8 cellular contexts compared by ENCODE assay signal in the genomic region with DNA sequence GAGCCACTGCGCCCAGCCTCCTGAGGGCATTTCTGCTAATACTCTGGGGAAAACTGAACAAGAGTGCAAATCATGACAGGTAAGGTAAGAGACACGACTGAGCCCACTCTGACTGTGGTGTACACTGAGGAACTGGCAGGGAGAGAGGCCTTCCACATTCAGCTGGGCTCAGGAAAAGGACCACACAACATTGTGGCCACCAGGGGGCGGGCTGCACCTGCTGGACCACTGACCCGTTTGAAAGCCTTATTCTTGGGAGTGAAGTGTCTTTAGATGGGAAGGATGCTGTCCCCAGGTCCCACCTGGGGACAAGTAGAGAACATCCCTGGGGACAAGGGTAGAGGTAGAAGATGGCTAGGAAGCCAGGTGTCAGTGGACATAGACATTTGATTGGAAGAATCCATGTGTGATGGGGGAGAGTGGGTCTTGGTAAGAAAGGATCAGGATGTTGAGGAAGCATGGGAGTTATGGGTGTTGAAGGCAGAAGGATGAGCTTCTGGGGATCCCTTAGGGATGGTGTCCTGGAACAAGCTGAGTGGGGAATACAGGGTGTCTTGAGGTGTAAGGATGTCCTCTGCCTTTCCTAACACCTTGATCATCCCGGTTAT.
DNase-seq lines count a peak whose midpoint lies in the region; ATAC-seq and TF ChIP-seq lines count a peak whose summit lies in the region.

No MANE protein-coding gene starts in this region.

- peak; percentile 48 for ATAC-seq in HG03354 (IDR thresholded peaks at IDR 0.05; ENCODE audit: poor library complexity, severe bottlenecking, unreplicated experiment)
- no peak for ATAC-seq in stimulated activated naive CD8-positive, alpha-beta T cell treated with anti-CD3 and anti-CD28 coated beads, Interleukin-15, Interleukin-2, amounts not matched to agents 100 U/mL and 50 U/mL, for 24 hours
- ATAC-seq in GM19351 (IDR thresholded peaks at IDR 0.05; ENCODE audit: unreplicated experiment) = no peak

- H3K4me3 Mint-ChIP-seq in nephron progenitor cell = no peak overlapping the region

- H3K36me3 Mint-ChIP-seq in nephron progenitor cell (ENCODE audit: low read depth) = peaks cover 13% of the 10 kb centered on the region

- DNase-seq in ELR (ENCODE audit: low read depth) (peak; percentile 70), OCI-M2 (lab: John Stamatoyannopoulos, UW; ENCODE audit: unreplicated experiment) (peak; percentile 38), fibroblast of gingiva (ENCODE audit: low read depth) (peak; percentile 47), nephron progenitor cell (peak; percentile 92)
- peak; percentile 87 to 89 for DNase-seq in activated T-cell treated with anti-CD3 and anti-CD28 coated beads, Interleukin-2, amount 50 U/mL, for 48 hours
- peak; percentile 87 for DNase-seq in stimulated activated naive CD8-positive, alpha-beta T cell treated with anti-CD3 and anti-CD28 coated beads, Interleukin-15, Interleukin-2, amounts not matched to agents 100 U/mL and 50 U/mL, for 24 hours

- H3K27ac Mint-ChIP-seq in nephron progenitor cell = no peak overlapping the region

- H3K4me1 Mint-ChIP-seq in nephron progenitor cell = peaks cover 14% of the 10 kb centered on the region

- peak; percentile 86 for TF ChIP-seq CTCF in nephron progenitor cell (IDR thresholded peaks at IDR 0.05)

- peaks cover 3% of the 10 kb centered on the region for H3K27me3 Mint-ChIP-seq in nephron progenitor cell (ENCODE audit: low read depth, poor library complexity)

- H3K9me3 Mint-ChIP-seq in nephron progenitor cell = peaks cover 5% of the 10 kb centered on the region

Comparison
In these comparisons a context has a peak if more than half of its experiments do, and no peak if none do; other contexts are left out.
1. DNase-seq: peak in every context shown above with its lines; median percentile 92 in nephron progenitor cell; 88 in activated T-cell treated with anti-CD3 and anti-CD28 coated beads, Interleukin-2, amount 50 U/mL, for 48 hours; 87 in stimulated activated naive CD8-positive, alpha-beta T cell treated with anti-CD3 and anti-CD28 coated beads, Interleukin-15, Interleukin-2, amounts not matched to agents 100 U/mL and 50 U/mL, for 24 hours; 70 in ELR; 47 in fibroblast of gingiva; 38 in OCI-M2.